9 cellular contexts compared by ENCODE assay signal in genomic region chr3:128498127-128498626, GRCh38. TPM values are rescaled to one million over a fixed set of nuclear protein-coding genes. Genes with fewer than 3 reads are reported as not detected.
DNase-seq lines count a peak whose midpoint lies in the region; ATAC-seq, FAIRE-seq and TF ChIP-seq lines count a peak whose summit lies in the region.
"Had no signal": no experiment of that assay in that cellular context is flagged by ENCODE, and none has a peak within 500 bp of the region (broad histone marks: within the 10 kb centered on the region; RNA-seq: fewer than 3 reads in every experiment).

No MANE protein-coding gene starts in this region.

- H3K9me3 ChIP-seq in BLaER1 treated with 17β-estradiol and CSF1 and Interleukin-3, amounts not matched to agents 10 nM and 100 nM (replicated peaks in 1 of 11), result no peaks in the 10 kb centered on the region
- no peaks in the 10 kb centered on the region for H3K9me3 ChIP-seq in pancreas
- H3K9me3 ChIP-seq: HAP-1 had no signal

- TF ChIP-seq CTCF in HL-60 (IDR thresholded peaks at IDR 0.05; ENCODE audit: insufficient read depth, low read length) (no peak), brain (conservative IDR thresholded peaks at IDR 0.05) (peak in 1 of 2 experiments; percentile 25), pancreas (IDR thresholded peaks at IDR 0.05) (no peak)

- FAIRE-seq in pancreas (lab: Jason Lieb, UNC), result no peak

- peaks cover 0 to 6% (median 2%) of the 10 kb centered on the region in 10 experiments; a peak in 5 of 20 replicates for H3K4me1 ChIP-seq in BLaER1 treated with 17β-estradiol and CSF1 and Interleukin-3, amounts not matched to agents 10 nM and 100 nM
- H3K4me1 ChIP-seq in pancreas, result peaks cover 0 to 1% (median 0%) of the 10 kb centered on the region in 3 donors

- H3K27me3 ChIP-seq in BLaER1 treated with 17β-estradiol and CSF1 and Interleukin-3, amounts not matched to agents 10 nM and 100 nM, result peaks cover 44 to 65% (median 57%) of the 10 kb centered on the region in 11 experiments
- H3K27me3 ChIP-seq in HL-60 (ENCODE audit: insufficient read depth, poor library complexity, severe bottlenecking) (no peaks in the 10 kb centered on the region), pancreas (no peaks in the 10 kb centered on the region)

- H3K36me3 Mint-ChIP-seq in brain, result no peaks in the 10 kb centered on the region

- DNase-seq in HL-60 (ENCODE audit: low read depth in 1 of 2, low spot score in 1 of 2) (no peak), pancreas (peak in 1 of 6 donors; percentile 11), Kasumi-1 (lab: John Stamatoyannopoulos, UW) (no peak)
- DNase-seq in stimulated activated CD4-positive, alpha-beta T cell treated with anti-CD3 and anti-CD28 coated beads, Interleukin-12 subunit alpha, Interleukin-12 subunit beta, amount 100 ng/mL, for 4 hours, result no peak
- no peak for DNase-seq in stimulated activated CD4-positive, alpha-beta T cell treated with anti-CD3 and anti-CD28 coated beads, Interleukin-4, amount 100 ng/mL, for 4 hours

- peaks cover 0 to 40% (median 14%) of the 10 kb centered on the region in 11 experiments; a peak in 14 of 22 replicates for H4K20me1 ChIP-seq in BLaER1 treated with 17β-estradiol and CSF1 and Interleukin-3, amounts not matched to agents 10 nM and 100 nM

- H3K4me3 Mint-ChIP-seq in brain, result peak overlapping the region; percentile 60 to 86 (median 77)

- H3K27me3 Mint-ChIP-seq in brain, result peaks cover 83% of the 10 kb centered on the region

- H3K27ac ChIP-seq in BLaER1 treated with 17β-estradiol and CSF1 and Interleukin-3, amounts not matched to agents 10 nM and 100 nM, result no peak overlapping the region
- no peak overlapping the region for H3K27ac ChIP-seq in HL-60 (replicated peaks)
- H3K27ac ChIP-seq in pancreas, result no peak overlapping the region

- peak overlapping the region in 2 of 5 experiments; percentile 5 to 45 for H3K27ac Mint-ChIP-seq in brain

- H3K9me3 Mint-ChIP-seq in brain, result peaks cover 0 to 4% (median 3%) of the 10 kb centered on the region in 5 experiments

- H3K4me2 ChIP-seq in BLaER1 treated with 17β-estradiol and CSF1 and Interleukin-3, amounts not matched to agents 10 nM and 100 nM, result peak overlapping the region; percentile 31 to 93 (median 50); a peak in 19 of 22 replicates

- ATAC-seq in pancreas (no peak), HG03196 (IDR thresholded peaks at IDR 0.05; ENCODE audit: unreplicated experiment) (no peak)

- peaks cover 28% of the 10 kb centered on the region for H3K4me1 Mint-ChIP-seq in brain

- no peak overlapping the region for H3K9ac ChIP-seq in BLaER1 treated with 17β-estradiol and CSF1 and Interleukin-3, amounts not matched to agents 10 nM and 100 nM

- peak overlapping the region in 9 of 10 experiments; percentile 48 to 67 (median 60); a peak in 14 of 20 replicates for H3K4me3 ChIP-seq in BLaER1 treated with 17β-estradiol and CSF1 and Interleukin-3, amounts not matched to agents 10 nM and 100 nM
- H3K4me3 ChIP-seq in HL-60 (replicated peaks; ENCODE audit: insufficient read depth, low read length) (peak overlapping the region; percentile 56), pancreas (peak overlapping the region in 3 of 4 donors; percentile 18 to 51 (median 42))

- intact Hi-C loops in pancreas (cut with DNase I), result loop anchor here in 1 of 3 donors (5.0 kb wide), 1 partner anchor 71 kb away; no protein-coding TSS in a partner anchor

- no peaks in the 10 kb centered on the region for H3K36me3 ChIP-seq in BLaER1 treated with 17β-estradiol and CSF1 and Interleukin-3, amounts not matched to agents 10 nM and 100 nM
- H3K36me3 ChIP-seq in pancreas, result no peaks in the 10 kb centered on the region

- WGBS in pancreas, 2 donors, result 33 to 37% methylated on average over 5 of the region's 5 CpGs

RNA-seq across cellular contexts. Expression of gene GATA2, which starts 5.2 kb away (rescaled TPM):
- polyA plus RNA-seq in brain (ENCODE audit: insufficient read depth, low read depth, low replicate concordance) (3.7 TPM), pancreas (10 to 100 TPM in 1 of 2 donors, 1 to 10 TPM in 1; 7.3 to 15.8 TPM)
- total RNA-seq in pancreas, result 10 to 100 TPM in 5 of 6 donors, 1 to 10 TPM in 1; 6.2 to 17.1 (median 11.1) TPM

RNA-seq across cellular contexts. Expression of gene DNAJB8, which starts 31.5 kb away (rescaled TPM):
- polyA plus RNA-seq in brain (ENCODE audit: insufficient read depth, low read depth, low replicate concordance), result not detected
- total RNA-seq in pancreas, result not detected
- not detected for polyA plus RNA-seq in pancreas
